In genomic region chr2:55268907-55269611, GRCh38 we compare ENCODE assay signal across 1 cellular context.
A peak's percentile ranks its signal among the peaks of the same experiment; 100 is the strongest.
TF ChIP-seq lines count a peak whose summit lies in the region.

Gene MTIF2, minus strand, starts transcription at chr2:55269231. Its CDS starts 5,373 bp downstream, at chr2:55263858.

TF ChIP-seq in WTC11, 78 proteins besides CTCF, POLR2A, EP300 and RAD21 (continued from another document):
- peak; percentile 60; the same call in 1 of the 2 replicates for TF ChIP-seq AFF4 (CRISPR knock-in tag; IDR thresholded peaks at IDR 0.05; ENCODE audit: borderline replicate concordance)
- peak; percentile 64 for TF ChIP-seq ZNF423 (CRISPR knock-in tag; IDR thresholded peaks at IDR 0.05)
- TF ChIP-seq ZBTB43 (CRISPR knock-in tag; IDR thresholded peaks at IDR 0.05) = peak; percentile 91
- TF ChIP-seq ZNF281 (CRISPR knock-in tag; IDR thresholded peaks at IDR 0.05) = peak; percentile 81; the same call in 1 of the 2 replicates
- peak; percentile 79 for TF ChIP-seq CREM (CRISPR knock-in tag; IDR thresholded peaks at IDR 0.05)
- 0 out of 2 replicates have a peak, but pooled peaks have one; percentile 86 for TF ChIP-seq CREB1 (CRISPR knock-in tag; IDR thresholded peaks at IDR 0.05)
- TF ChIP-seq ELF4 (CRISPR knock-in tag; IDR thresholded peaks at IDR 0.05; ENCODE audit: low read depth) = no peak
- TF ChIP-seq EMX1 (CRISPR knock-in tag; IDR thresholded peaks at IDR 0.05) = no peak
- TF ChIP-seq E2F1 (CRISPR knock-in tag; IDR thresholded peaks at IDR 0.05) = no peak
- TF ChIP-seq KAT7 (CRISPR knock-in tag; IDR thresholded peaks at IDR 0.05; ENCODE audit: borderline replicate concordance) = 0 out of 2 replicates have a peak, but pooled peaks have one; percentile 21
- no peak for TF ChIP-seq ZBTB21 (CRISPR knock-in tag; IDR thresholded peaks at IDR 0.05; ENCODE audit: borderline replicate concordance)
- no peak for TF ChIP-seq ATF3 (CRISPR knock-in tag; conservative IDR thresholded peaks at IDR 0.05)
- TF ChIP-seq IRF1 (CRISPR knock-in tag; IDR thresholded peaks at IDR 0.05) = peak; percentile 26; the same call in 1 of the 2 replicates
- no peak for TF ChIP-seq CBFB (CRISPR knock-in tag; IDR thresholded peaks at IDR 0.05; ENCODE audit: low read depth)
- no peak for TF ChIP-seq MLX (CRISPR knock-in tag; IDR thresholded peaks at IDR 0.05)
- TF ChIP-seq ATF1 (CRISPR knock-in tag; IDR thresholded peaks at IDR 0.05) = 0 out of 2 replicates have a peak, but pooled peaks have one; percentile 21
- peak; percentile 53; the same call in 1 of the 2 replicates for TF ChIP-seq JUN (CRISPR knock-in tag; IDR thresholded peaks at IDR 0.05)
- TF ChIP-seq ERG (CRISPR knock-in tag; IDR thresholded peaks at IDR 0.05) = no peak
- TF ChIP-seq ATF6 (CRISPR knock-in tag; IDR thresholded peaks at IDR 0.05) = no peak
- TF ChIP-seq ZNF219 (CRISPR knock-in tag; IDR thresholded peaks at IDR 0.05; ENCODE audit: borderline replicate concordance) = no peak
- TF ChIP-seq E2F5 (CRISPR knock-in tag; IDR thresholded peaks at IDR 0.05) = peak; percentile 75; the same call in 1 of the 2 replicates
- 0 out of 2 replicates have a peak, but pooled peaks have one; percentile 10 for TF ChIP-seq TEAD4 (CRISPR knock-in tag; IDR thresholded peaks at IDR 0.05)
- peak; percentile 96 for TF ChIP-seq GABPB1 (CRISPR knock-in tag; IDR thresholded peaks at IDR 0.05)
- no peak for TF ChIP-seq ATF2 (CRISPR knock-in tag; IDR thresholded peaks at IDR 0.05; ENCODE audit: borderline replicate concordance, low read depth)
- 0 out of 2 replicates have a peak, but pooled peaks have one; percentile 14 for TF ChIP-seq NFE2L1 (CRISPR knock-in tag; IDR thresholded peaks at IDR 0.05)
- TF ChIP-seq HMGXB4 (CRISPR knock-in tag; IDR thresholded peaks at IDR 0.05) = peak; percentile 86
- TF ChIP-seq TEAD1 (CRISPR knock-in tag; IDR thresholded peaks at IDR 0.05) = peak; percentile 92
- no peak for TF ChIP-seq STAT6 (CRISPR knock-in tag; conservative IDR thresholded peaks at IDR 0.05; ENCODE audit: low read depth)
- 0 out of 2 replicates have a peak, but pooled peaks have one; percentile 47 for TF ChIP-seq ZNF232 (CRISPR knock-in tag; IDR thresholded peaks at IDR 0.05)
- TF ChIP-seq FOXP1 (CRISPR knock-in tag; IDR thresholded peaks at IDR 0.05; ENCODE audit: borderline replicate concordance) = peak; percentile 82; the same call in 1 of the 2 replicates
